Comparison of ENCODE assay signal across 10 cellular contexts in genomic region chrX:151742311-151742710, GRCh38. TPM values are rescaled to one million over a fixed set of nuclear protein-coding genes. Genes with fewer than 3 reads are reported as not detected.
"Had no signal": no experiment of that assay in that cellular context is flagged by ENCODE, and none has a peak within 500 bp of the region (broad histone marks: within the 10 kb centered on the region; RNA-seq: fewer than 3 reads in every experiment).

No MANE protein-coding gene starts in this region.

- H3K4me1 Mint-ChIP-seq: IgD-negative memory B cell had no signal

- DNase-seq: IMR-90, KBM-7, KG1 had no signal

- FAIRE-seq: HepG2, HTR-8/SVneo, K562 had no signal

- H3K27ac ChIP-seq: HL-60 had no signal

- H3K27ac Mint-ChIP-seq: IgD-negative memory B cell had no signal

- ATAC-seq: HepG2, K562 had no signal

- H3K4me3 ChIP-seq: K562 had no signal

- H3K4me3 Mint-ChIP-seq: IgD-negative memory B cell had no signal

- H3K36me3 Mint-ChIP-seq: IgD-negative memory B cell had no signal

RNA-seq across cellular contexts. Expression of gene CNGA2, which starts 7.8 kb away (rescaled TPM):
- total RNA-seq: HepG2, HT-29, HT1080, IMR-90, K562 had no signal
- polyA plus RNA-seq: HepG2, IgD-negative memory B cell, IMR-90, K562 had no signal

RNA-seq across cellular contexts. Expression of gene FATE1, which starts 26.5 kb away (rescaled TPM):
- total RNA-seq: HepG2, HT-29, HT1080, IMR-90, K562 had no signal
- polyA plus RNA-seq: HepG2, IgD-negative memory B cell, IMR-90, K562 had no signal

RNA-seq across cellular contexts. Expression of gene PRRG3, which starts 47.1 kb away (rescaled TPM):
- total RNA-seq: HepG2, HT-29, HT1080, IMR-90, K562 had no signal
- polyA plus RNA-seq: HepG2, IgD-negative memory B cell, IMR-90, K562 had no signal
